ENCODE assay signal across 10 cellular contexts in genomic region chr17:46003907-46004748, GRCh38. TPM values are rescaled to one million over a fixed set of nuclear protein-coding genes. Genes with fewer than 3 reads are reported as not detected.
A peak's percentile ranks its signal among the peaks of the same experiment; 100 is the strongest.
DNase-seq lines count a peak whose midpoint lies in the region; ATAC-seq lines count a peak whose summit lies in the region.
"Had no signal": no experiment of that assay in that cellular context is flagged by ENCODE, and none has a peak within 500 bp of the region (broad histone marks: within the 10 kb centered on the region; RNA-seq: fewer than 3 reads in every experiment).

No MANE protein-coding gene starts in this region.

- no peak overlapping the region for H3K4ac ChIP-seq in neuronal stem cell (ENCODE audit: low read length)

- H2BK15ac ChIP-seq in neuronal stem cell (ENCODE audit: low read length): no peak overlapping the region

- H3K36me3 ChIP-seq in neuronal stem cell (replicated peaks in 1 of 2; ENCODE audit: control insufficient read depth in 2 of 2, insufficient read depth in 2 of 2, low read length in 2 of 2): no peaks in the 10 kb centered on the region

- H3K36me3 Mint-ChIP-seq in activated CD4-positive, alpha-beta memory T cell treated with anti-CD3 and anti-CD28 coated beads for 36 hours: no peaks in the 10 kb centered on the region

- ATAC-seq in HG03025 (IDR thresholded peaks at IDR 0.05; ENCODE audit: low FRiP score, unreplicated experiment) (no peak), GM21526 (IDR thresholded peaks at IDR 0.05; ENCODE audit: low FRiP score, unreplicated experiment) (no peak)

- peaks cover 1% of the 10 kb centered on the region for H3K79me1 ChIP-seq in neuronal stem cell (ENCODE audit: low read depth, low read length)

- H2BK12ac ChIP-seq in neuronal stem cell (ENCODE audit: low read length): no peak overlapping the region

- no peak overlapping the region for H3K4me3 Mint-ChIP-seq in activated CD4-positive, alpha-beta memory T cell treated with anti-CD3 and anti-CD28 coated beads for 36 hours
- H3K4me3 Mint-ChIP-seq: stimulated activated naive CD8-positive, alpha-beta T cell treated with anti-CD3 and anti-CD28 coated beads, Interleukin-15, Interleukin-2, amounts not matched to agents 100 ng/mL and 50 ng/mL, for 24 hours had no signal

- H4K91ac ChIP-seq in neuronal stem cell (ENCODE audit: low read depth, low read length, poor library complexity): no peak overlapping the region

- CTCF ChIA-PET in activated CD4-positive, alpha-beta memory T cell treated with anti-CD3 and anti-CD28 coated beads for 36 hours (lab: Charles Lee): interaction anchor here (0.8 to 7.0 kb wide), 8 partner anchors 16 to 283 kb away, joined by 3 to 50 read pairs (median 10); partner anchors contain the start of gene KANSL1

- no peak overlapping the region for H3K23ac ChIP-seq in neuronal stem cell (ENCODE audit: low read depth, low read length, poor library complexity)

- H4K8ac ChIP-seq in neuronal stem cell (ENCODE audit: low read depth, low read length): no peak overlapping the region

- no peaks in the 10 kb centered on the region for H3K4me1 Mint-ChIP-seq in activated CD4-positive, alpha-beta memory T cell treated with anti-CD3 and anti-CD28 coated beads for 36 hours (ENCODE audit: low read depth)

- no peak overlapping the region for H2BK120ac ChIP-seq in neuronal stem cell (ENCODE audit: low read depth, low read length)

- intact Hi-C loops in activated CD4-positive, alpha-beta memory T cell treated with anti-CD3 and anti-CD28 coated beads for 36 hours (cut with micrococcal nuclease): loop anchor here (5.0 kb wide), 1 partner anchor 188 kb away; the partner anchor contains the start of gene KANSL1

- H3K4me1 ChIP-seq in neuronal stem cell (ENCODE audit: control insufficient read depth in 2 of 2, insufficient read depth in 1 of 2, low read depth in 1 of 2, low read length in 2 of 2): no peaks in the 10 kb centered on the region

- H3K27me3 Mint-ChIP-seq in activated CD4-positive, alpha-beta memory T cell treated with anti-CD3 and anti-CD28 coated beads for 36 hours: no peaks in the 10 kb centered on the region

- peak overlapping the region; percentile 34 for H3K18ac ChIP-seq in neuronal stem cell (ENCODE audit: low read length)

- H3K4me2 ChIP-seq in neuronal stem cell (ENCODE audit: insufficient read depth, low read length, poor library complexity, severe bottlenecking): no peak overlapping the region

- H3K27me3 ChIP-seq in neuronal stem cell (ENCODE audit: control insufficient read depth in 3 of 3, insufficient read depth in 3 of 3, low read depth in 1 of 3, low read length in 3 of 3): peaks cover 0 to 5% (median 0%) of the 10 kb centered on the region in 3 experiments

- peaks cover 4% of the 10 kb centered on the region for H3K9me3 Mint-ChIP-seq in activated CD4-positive, alpha-beta memory T cell treated with anti-CD3 and anti-CD28 coated beads for 36 hours
- H3K9me3 Mint-ChIP-seq: stimulated activated naive CD8-positive, alpha-beta T cell treated with anti-CD3 and anti-CD28 coated beads, Interleukin-15, Interleukin-2, amounts not matched to agents 100 ng/mL and 50 ng/mL, for 24 hours had no signal

- DNase-seq in DMS79 treated with DMSO at 0.1 percent for 48 hours (lab: John Stamatoyannopoulos, UW): peak; percentile 37
- DNase-seq in NCI-H345 (lab: John Stamatoyannopoulos, UW): peak; percentile 93
- peak; percentile 45 for DNase-seq in dedifferentiated amniotic fluid mesenchymal stem cell (ENCODE audit: extremely low spot score)
- no peak for DNase-seq in neuronal stem cell (ENCODE audit: low spot score)
- no peak for DNase-seq in activated CD4-positive, alpha-beta memory T cell treated with anti-CD3 and anti-CD28 coated beads for 36 hours
- DNase-seq in NOMO-1 treated with dmso at 0.1 percent for 144 hours (lab: John Stamatoyannopoulos, UW; ENCODE audit: unreplicated experiment): no peak
- DNase-seq: NCI-H524 had no signal

- POLR2A ChIA-PET in activated CD4-positive, alpha-beta memory T cell treated with anti-CD3 and anti-CD28 coated beads for 36 hours (lab: Charles Lee): no interaction called here

- H3K27ac ChIP-seq in neuronal stem cell (replicated peaks; ENCODE audit: low read length): no peak overlapping the region

- no CpG with 5 or more reads among the region's 6 CpGs for WGBS in neuronal stem cell (ENCODE audit: extremely low coverage in 2 of 2, insufficient read length in 2 of 2, insufficient replicate concordance in 1 of 2), 2 donors

- H3K9me3 ChIP-seq in neuronal stem cell (replicated peaks in 1 of 2; ENCODE audit: control insufficient read depth in 2 of 2, insufficient read depth in 1 of 2, low read depth in 1 of 2, low read length in 2 of 2): no peaks in the 10 kb centered on the region

- no peak overlapping the region for H3K14ac ChIP-seq in neuronal stem cell (ENCODE audit: low read length)

- no peak overlapping the region for H2AK5ac ChIP-seq in neuronal stem cell (ENCODE audit: low read depth, low read length)

- no peak overlapping the region for H3K4me3 ChIP-seq in neuronal stem cell (ENCODE audit: low read length in 2 of 2)

- no peak overlapping the region for H2BK5ac ChIP-seq in neuronal stem cell (ENCODE audit: low read length)

- H2AFZ ChIP-seq in neuronal stem cell (ENCODE audit: low read length): peak overlapping the region; percentile 52

- no peak overlapping the region for H3K27ac Mint-ChIP-seq in activated CD4-positive, alpha-beta memory T cell treated with anti-CD3 and anti-CD28 coated beads for 36 hours
- H3K27ac Mint-ChIP-seq: stimulated activated naive CD8-positive, alpha-beta T cell treated with anti-CD3 and anti-CD28 coated beads, Interleukin-15, Interleukin-2, amounts not matched to agents 100 ng/mL and 50 ng/mL, for 24 hours had no signal

- no peak overlapping the region for H3K9ac ChIP-seq in neuronal stem cell (ENCODE audit: low read depth, low read length, poor library complexity)

RNA-seq across cellular contexts. Expression of gene STH, which starts 5.1 kb away (rescaled TPM):
- polyA plus RNA-seq in neuronal stem cell (2013, experiment 1 of 2): not detected
- not detected for polyA plus RNA-seq in neuronal stem cell (2013, experiment 2 of 2)
- total RNA-seq in activated CD4-positive, alpha-beta memory T cell treated with anti-CD3 and anti-CD28 coated beads for 36 hours: not detected

Comparison
In these comparisons a context has a peak if more than half of its experiments do, and no peak if none do; other contexts are left out.
1. DNase-seq: peak in DMS79 treated with DMSO at 0.1 percent for 48 hours (single experiment), NCI-H345 (single experiment) and dedifferentiated amniotic fluid mesenchymal stem cell (single experiment); none in neuronal stem cell (single experiment), activated CD4-positive, alpha-beta memory T cell treated with anti-CD3 and anti-CD28 coated beads for 36 hours (single experiment) and NOMO-1 treated with dmso at 0.1 percent for 144 hours (single experiment).